ENCODE assay signal across 17 cellular contexts in genomic region chr17:66634193-66634592, GRCh38.
"Had no signal": no experiment of that assay in that cellular context is flagged by ENCODE, and none has a peak within 500 bp of the region (broad histone marks: within the 10 kb centered on the region; RNA-seq: fewer than 3 reads in every experiment).

No MANE protein-coding gene starts in this region.

- H3K9me3 ChIP-seq: heart left ventricle, tibial artery had no signal

- H3K9me3 Mint-ChIP-seq: memory B cell; nephron progenitor cell; stimulated activated naive CD8-positive, alpha-beta T cell treated with anti-CD3 and anti-CD28 coated beads, Interleukin-15, amount 100 ng/mL, for 72 hours; WTC11 had no signal

- DNase-seq: activated CD8-positive, alpha-beta memory T cell treated with anti-CD3 and anti-CD28 coated beads for 24 hours; activated CD8-positive, alpha-beta memory T cell treated with anti-CD3 and anti-CD28 coated beads, Interleukin-2, amount 50 U/mL, for 48 hours; activated naive CD4-positive, alpha-beta T cell treated with Interleukin-2 at 50 U/mL for 16 hours; anterior cingulate cortex; effector CD4-positive, alpha-beta T cell; heart left ventricle; left cardiac atrium; nephron progenitor cell; nucleus accumbens; right cardiac atrium; stimulated activated CD4-positive, alpha-beta T cell treated with anti-CD3 and anti-CD28 coated beads, Interleukin-4, amount 100 ng/mL, for 24 hours; stimulated activated naive CD8-positive, alpha-beta T cell treated with anti-CD3 and anti-CD28 coated beads, Interleukin-15, amount 100 ng/mL, for 72 hours; T1000; tibial artery had no signal

- H3K36me3 Mint-ChIP-seq: brain, memory B cell, WTC11 had no signal

- H3K27ac Mint-ChIP-seq: memory B cell, nephron progenitor cell, WTC11 had no signal

- ATAC-seq: heart left ventricle, left cardiac atrium, right cardiac atrium, WTC11 had no signal

- H3K4me1 Mint-ChIP-seq: memory B cell, nephron progenitor cell, WTC11 had no signal

- H3K27me3 Mint-ChIP-seq: brain; stimulated activated naive CD8-positive, alpha-beta T cell treated with anti-CD3 and anti-CD28 coated beads, Interleukin-15, amount 100 ng/mL, for 72 hours had no signal

- H3K4me3 Mint-ChIP-seq: brain, memory B cell, nephron progenitor cell, WTC11 had no signal
